ENCODE assay signal across 10 cellular contexts in the genomic region with DNA sequence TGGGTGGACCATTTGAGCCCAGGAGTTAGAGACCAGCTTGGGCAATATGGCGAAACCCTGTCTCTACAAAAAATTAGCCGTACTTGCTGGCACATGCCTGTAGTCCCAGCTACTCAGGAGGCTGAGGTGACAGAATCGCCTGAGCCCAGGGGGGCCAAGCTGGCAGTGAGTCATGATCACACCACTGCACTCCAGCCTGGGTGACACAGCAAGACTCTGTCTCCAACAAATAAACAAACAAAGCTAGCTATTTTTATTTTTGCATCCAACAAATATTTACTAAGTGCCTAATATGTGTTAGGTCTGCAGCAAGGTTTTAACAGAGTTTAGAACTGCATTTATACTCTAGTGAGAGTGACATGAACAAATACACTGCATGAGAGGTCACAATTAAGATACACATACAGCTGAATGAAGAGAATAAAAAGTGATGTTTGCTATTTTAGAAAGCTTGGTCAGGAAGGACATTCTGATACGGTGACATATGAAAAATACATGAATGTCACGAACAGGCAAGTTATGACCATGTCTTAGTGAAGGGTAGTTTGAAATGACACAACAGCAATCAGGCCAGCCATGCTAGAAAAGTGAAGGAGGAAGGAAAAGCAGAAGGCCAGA.
DNase-seq lines count a peak whose midpoint lies in the region; ATAC-seq, FAIRE-seq and TF ChIP-seq lines count a peak whose summit lies in the region.
"Had no signal": no experiment of that assay in that cellular context is flagged by ENCODE, and none has a peak within 500 bp of the region (broad histone marks: within the 10 kb centered on the region; RNA-seq: fewer than 3 reads in every experiment).

No MANE protein-coding gene starts in this region.

- TF ChIP-seq CTCF in Loucy (conservative IDR thresholded peaks at IDR 0.05; ENCODE audit: low read length) (no peak), K562 (IDR thresholded peaks at IDR 0.05 in 2 of 3, conservative IDR thresholded peaks at IDR 0.05 in 1 of 3; ENCODE audit: insufficient read depth in 2 of 3, low read depth in 1 of 3, low read length in 3 of 3) (no peak), spleen (IDR thresholded peaks at IDR 0.05 in 8 of 11, conservative IDR thresholded peaks at IDR 0.05 in 3 of 11) (no peak)

- no peaks in the 10 kb centered on the region for H3K9me2 ChIP-seq in Loucy (replicated peaks; ENCODE audit: low read depth, low read length)

- TF ChIP-seq POLR2A in K562 (conservative IDR thresholded peaks at IDR 0.05) (no peak), spleen (IDR thresholded peaks at IDR 0.05) (no peak)

- intact Hi-C loops in K562 (cut with micrococcal nuclease), result no loop called here
- intact Hi-C loops in spleen (cut with DNase I; ENCODE audit: low total_unique reads), result no loop called here

- no peaks in the 10 kb centered on the region for H3F3A ChIP-seq in Loucy (ENCODE audit: low read depth)

- in situ Hi-C loops in K562 (cut with MboI), result no loop called here

- no peaks in the 10 kb centered on the region for H3K79me2 ChIP-seq in Loucy (ENCODE audit: insufficient read depth, low read length)
- H3K79me2 ChIP-seq in K562 (ENCODE audit: control insufficient read depth, insufficient read depth, low read length), result 0 out of 3 replicates have a peak, but pooled peaks cover 2% of the 10 kb centered on the region

- FAIRE-seq in K562 (lab: Jason Lieb, UNC), result peak; percentile 84

- no peaks in the 10 kb centered on the region for H3K27me3 ChIP-seq in Loucy (ENCODE audit: insufficient read depth, low read length, poor library complexity, severe bottlenecking)
- H3K27me3 ChIP-seq in K562 (ENCODE audit: control insufficient read depth in 2 of 2, insufficient read depth in 2 of 2, low read length in 2 of 2), result no peaks in the 10 kb centered on the region
- H3K27me3 ChIP-seq in spleen (replicated peaks in 1 of 7), result no peaks in the 10 kb centered on the region

- H2AFZ ChIP-seq in Loucy (ENCODE audit: low read length) (peak overlapping the region; percentile 48; the same call in 1 of the 2 replicates), K562 (ENCODE audit: low read depth, low read length) (peak overlapping the region; percentile 34; the same call in 1 of the 2 replicates)

- H3K4me3 ChIP-seq in Loucy (ENCODE audit: low read length, poor library complexity, severe bottlenecking) (no peak overlapping the region), K562 (no peak overlapping the region), spleen (no peak overlapping the region)

- peak; percentile 92 for ATAC-seq in K562

- no TSS peak for BruUV-seq in K562 (replicated peaks; lab: Mats Ljungman, UMichigan)

- H3K9ac ChIP-seq in Loucy (ENCODE audit: low read depth, low read length, poor library complexity, severe bottlenecking) (no peak overlapping the region), K562 (ENCODE audit: insufficient read depth in 1 of 2, low read depth in 2 of 2, low read length in 2 of 2) (peak overlapping the region; percentile 52 to 53; a peak in 3 of 4 replicates)

- CTCF ChIA-PET in K562 (lab: Yijun Ruan, JAX; ENCODE audit: low intra/inter-chr PET ratio), result no interaction called here

- no peaks in the 10 kb centered on the region for H3K9me1 ChIP-seq in K562 (ENCODE audit: control insufficient read depth, insufficient read depth, low read length)

- TF ChIP-seq EP300 in K562 (IDR thresholded peaks at IDR 0.05; ENCODE audit: low read length), result no peak; the same call in 1 of the 2 replicates

- H3K4me2 ChIP-seq in Loucy (ENCODE audit: low read depth, low read length, poor library complexity, severe bottlenecking), result no peak overlapping the region
- H3K4me2 ChIP-seq in K562 (ENCODE audit: insufficient read depth, low read length), result peak overlapping the region; percentile 48; the same call in 1 of the 2 replicates

- POLR2A ChIA-PET in K562 (lab: Yijun Ruan, JAX), result interaction anchor here (0.6 to 2.4 kb wide), 9 partner anchors 8 to 1146 kb away, joined by 3 to 11 read pairs (median 4); no protein-coding TSS in a partner anchor

- no peaks in the 10 kb centered on the region for H3K9me3 ChIP-seq in Loucy (ENCODE audit: insufficient read depth, low read depth, low read length)
- no peaks in the 10 kb centered on the region for H3K9me3 ChIP-seq in K562 (replicated peaks; ENCODE audit: control insufficient read depth, insufficient read depth, low read depth, low read length)
- no peaks in the 10 kb centered on the region for H3K9me3 ChIP-seq in spleen

- no peaks in the 10 kb centered on the region for H4K20me1 ChIP-seq in Loucy (ENCODE audit: insufficient read depth, low read length, poor library complexity, severe bottlenecking)
- no peaks in the 10 kb centered on the region for H4K20me1 ChIP-seq in K562 (replicated peaks; ENCODE audit: control insufficient read depth, insufficient read depth, low read length)

- H3K27ac ChIP-seq in K562 (ENCODE audit: extremely low read depth, low read depth, low read length), result peak overlapping the region; percentile 92
- H3K27ac ChIP-seq in spleen, result no peak overlapping the region

- no peak for TF ChIP-seq RAD21 in K562 (CRISPR knock-in tag; conservative IDR thresholded peaks at IDR 0.05 in 1 of 2, IDR thresholded peaks at IDR 0.05 in 1 of 2)

- no peaks in the 10 kb centered on the region for H3K4me1 ChIP-seq in Loucy (ENCODE audit: insufficient read depth, low read length, poor library complexity, severe bottlenecking)
- peaks cover 4 to 17% of the 10 kb centered on the region in 2 experiments; a peak in 4 of 5 replicates for H3K4me1 ChIP-seq in K562 (replicated peaks in 1 of 2; ENCODE audit: control insufficient read depth in 2 of 2, insufficient read depth in 2 of 2, low read length in 2 of 2)
- H3K4me1 ChIP-seq in spleen, result peaks cover 0 to 3% (median 0%) of the 10 kb centered on the region in 6 donors

- no peaks in the 10 kb centered on the region for H3K36me3 ChIP-seq in Loucy (ENCODE audit: insufficient read depth, low read length)
- H3K36me3 ChIP-seq in K562 (ENCODE audit: control insufficient read depth, insufficient read depth, low read length), result peaks cover 75% of the 10 kb centered on the region
- peaks cover 0 to 24% (median 0%) of the 10 kb centered on the region in 6 donors for H3K36me3 ChIP-seq in spleen

- 22% methylated on average over 5 of the region's 5 CpGs for WGBS in K562 (ENCODE audit: insufficient coverage, low coverage, missing lambda C conversion rate)
- WGBS in spleen, 5 donors, result 80 to 90% (median 89%) methylated on average over 5 of the region's 5 CpGs

- DNase-seq in ELR (ENCODE audit: low read depth), result peak; percentile 66
- peak in 2 of 4 experiments; percentile 55 to 77 for DNase-seq in K562 (ENCODE audit: extremely low read depth in 1 of 4, low spot score in 3 of 4)
- DNase-seq in kidney tubule cell (ENCODE audit: low spot score), result peak; percentile 84
- DNase-seq in COR-L47 (lab: John Stamatoyannopoulos, UW), result no peak
- no peak for DNase-seq in spleen
- no peak for DNase-seq in NCI-H1105 (lab: John Stamatoyannopoulos, UW)
- no peak for DNase-seq in NCI-H526 (lab: John Stamatoyannopoulos, UW)
- DNase-seq: NCI-H1048, SIG-M5 had no signal

TF ChIP-seq in K562, 482 proteins besides CTCF, POLR2A, EP300 and RAD21 (continues in another document):
- TF ChIP-seq TCF15 (CRISPR knock-in tag; IDR thresholded peaks at IDR 0.05) (no peak), GTF2A2 (tag; IDR thresholded peaks at IDR 0.05) (no peak), CCAR2 (IDR thresholded peaks at IDR 0.05; ENCODE audit: low read depth, low read length) (no peak), MYNN (IDR thresholded peaks at IDR 0.05) (no peak), MYNN (CRISPR knock-in tag; IDR thresholded peaks at IDR 0.05) (no peak), RCOR1 (IDR thresholded peaks at IDR 0.05; ENCODE audit: borderline replicate concordance in 1 of 2, low read depth in 2 of 2, low read length in 2 of 2) (no peak), SMAD2 (IDR thresholded peaks at IDR 0.05; ENCODE audit: low read depth, low read length) (no peak), L3MBTL2 (IDR thresholded peaks at IDR 0.05) (peak; percentile 53; the same call in 1 of the 2 replicates), ESRRA (IDR thresholded peaks at IDR 0.05; ENCODE audit: borderline replicate concordance, low read depth) (no peak), KAT8 (IDR thresholded peaks at IDR 0.05; ENCODE audit: low read depth) (no peak), PHF21A (IDR thresholded peaks at IDR 0.05; ENCODE audit: borderline replicate concordance, low read depth) (no peak), PPARD (CRISPR knock-in tag; IDR thresholded peaks at IDR 0.05) (no peak), SIRT6 (IDR thresholded peaks at IDR 0.05; ENCODE audit: low read depth, low read length) (no peak)
- TF ChIP-seq, protein P1, sequence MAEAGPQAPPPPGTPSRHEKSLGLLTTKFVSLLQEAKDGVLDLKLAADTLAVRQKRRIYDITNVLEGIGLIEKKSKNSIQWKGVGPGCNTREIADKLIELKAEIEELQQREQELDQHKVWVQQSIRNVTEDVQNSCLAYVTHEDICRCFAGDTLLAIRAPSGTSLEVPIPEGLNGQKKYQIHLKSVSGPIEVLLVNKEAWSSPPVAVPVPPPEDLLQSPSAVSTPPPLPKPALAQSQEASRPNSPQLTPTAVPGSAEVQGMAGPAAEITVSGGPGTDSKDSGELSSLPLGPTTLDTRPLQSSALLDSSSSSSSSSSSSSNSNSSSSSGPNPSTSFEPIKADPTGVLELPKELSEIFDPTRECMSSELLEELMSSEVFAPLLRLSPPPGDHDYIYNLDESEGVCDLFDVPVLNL (CRISPR knock-in tag; IDR thresholded peaks at IDR 0.05; ENCODE audit: low read depth), result no peak
- TF ChIP-seq, protein P2, sequence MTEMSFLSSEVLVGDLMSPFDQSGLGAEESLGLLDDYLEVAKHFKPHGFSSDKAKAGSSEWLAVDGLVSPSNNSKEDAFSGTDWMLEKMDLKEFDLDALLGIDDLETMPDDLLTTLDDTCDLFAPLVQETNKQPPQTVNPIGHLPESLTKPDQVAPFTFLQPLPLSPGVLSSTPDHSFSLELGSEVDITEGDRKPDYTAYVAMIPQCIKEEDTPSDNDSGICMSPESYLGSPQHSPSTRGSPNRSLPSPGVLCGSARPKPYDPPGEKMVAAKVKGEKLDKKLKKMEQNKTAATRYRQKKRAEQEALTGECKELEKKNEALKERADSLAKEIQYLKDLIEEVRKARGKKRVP (CRISPR knock-in tag; IDR thresholded peaks at IDR 0.05), result no peak

Comparison
In these comparisons a context has a peak if more than half of its experiments do, and no peak if none do; other contexts are left out.
1. DNase-seq: peak in ELR (single experiment) and kidney tubule cell (single experiment); none in COR-L47 (single experiment), spleen (single experiment), NCI-H1105 (single experiment) and NCI-H526 (0 of 2).